26 cellular contexts compared by ENCODE assay signal in genomic region chr20:2815242-2815900, GRCh38. TPM values are rescaled to one million over a fixed set of nuclear protein-coding genes. Genes with fewer than 3 reads are reported as not detected.
DNase-seq lines count a peak whose midpoint lies in the region; ATAC-seq, FAIRE-seq and TF ChIP-seq lines count a peak whose summit lies in the region.
"Had no signal": no experiment of that assay in that cellular context is flagged by ENCODE, and none has a peak within 500 bp of the region (broad histone marks: within the 10 kb centered on the region; RNA-seq: fewer than 3 reads in every experiment).

No MANE protein-coding gene starts in this region.

- H3K4me3 ChIP-seq in A549 (no peak overlapping the region), astrocyte (ENCODE audit: insufficient read depth, low read depth, low read length) (no peak overlapping the region), transverse colon (no peak overlapping the region)
- H3K4me3 ChIP-seq: colonic mucosa, skin epidermis had no signal

- no peak overlapping the region for H2BK12ac ChIP-seq in H9 (ENCODE audit: insufficient read length, low read depth, low read length)

- H3K4ac ChIP-seq in H9 (ENCODE audit: low read depth, low read length): no peak overlapping the region

- H3K56ac ChIP-seq in H9 (ENCODE audit: insufficient read length, low read depth, low read length): no peak overlapping the region

- no peak overlapping the region for H3T11ph ChIP-seq in H9 (ENCODE audit: low read length)

- H3K23ac ChIP-seq in H9 (ENCODE audit: insufficient read length, low read depth, low read length): no peak overlapping the region

- no peak overlapping the region for H4K5ac ChIP-seq in H9 (ENCODE audit: insufficient read length, low read depth, low read length)

- no peak for TF ChIP-seq POLR2A in A549 (IDR thresholded peaks at IDR 0.05; ENCODE audit: low read length)
- no peak for TF ChIP-seq POLR2A in transverse colon (IDR thresholded peaks at IDR 0.05)

- H3K36me3 ChIP-seq in astrocyte (ENCODE audit: insufficient read depth, low read length) (no peaks in the 10 kb centered on the region), transverse colon (no peaks in the 10 kb centered on the region)
- H3K36me3 ChIP-seq: colonic mucosa had no signal

- no peaks in the 10 kb centered on the region for H4K20me1 ChIP-seq in H9 (ENCODE audit: control insufficient read depth, insufficient read depth, insufficient read length)
- no peaks in the 10 kb centered on the region for H4K20me1 ChIP-seq in astrocyte (ENCODE audit: insufficient read depth, low read length)

- H3K27me3 ChIP-seq in H9 (ENCODE audit: insufficient read depth, low read length) (no peaks in the 10 kb centered on the region; the same call in 1 of the 2 replicates), astrocyte (ENCODE audit: insufficient read depth, low read length) (peaks cover 5% of the 10 kb centered on the region), transverse colon (peaks cover 41% of the 10 kb centered on the region)

- TF ChIP-seq CTCF in A549 (IDR thresholded peaks at IDR 0.05) (no peak), H9 (conservative IDR thresholded peaks at IDR 0.05) (no peak), astrocyte (IDR thresholded peaks at IDR 0.05; ENCODE audit: insufficient read depth, low read depth, low read length) (no peak), nephron (IDR thresholded peaks at IDR 0.05; ENCODE audit: unreplicated experiment in 3 of 3) (no peak), transverse colon (IDR thresholded peaks at IDR 0.05) (no peak), glutamatergic neuron (IDR thresholded peaks at IDR 0.05; ENCODE audit: partially characterized antibody, unreplicated experiment) (no peak)

- no peak overlapping the region for H2AFZ ChIP-seq in H9 (ENCODE audit: low read length)
- H2AFZ ChIP-seq in astrocyte (ENCODE audit: low read depth, low read length): no peak overlapping the region

- no peak overlapping the region for H3K9ac ChIP-seq in H9 (ENCODE audit: extremely low read depth, insufficient read length, low read length)
- peak overlapping the region; percentile 50 for H3K9ac ChIP-seq in astrocyte (ENCODE audit: low read length)

- ATAC-seq in A549 (peak in 1 of 2 experiments; percentile 17; a peak in 3 of 6 replicates), GM18502 (IDR thresholded peaks at IDR 0.05; ENCODE audit: poor library complexity, unreplicated experiment) (no peak), sciatic nerve (no peak)

- H3K79me1 ChIP-seq in H9 (ENCODE audit: insufficient read depth, low read depth, low read length, poor library complexity, severe bottlenecking): no peaks in the 10 kb centered on the region

- H3K9me3 ChIP-seq in A549 (peaks cover 24% of the 10 kb centered on the region), H9 (ENCODE audit: control insufficient read depth, low read depth, low read length) (no peaks in the 10 kb centered on the region), astrocyte (ENCODE audit: insufficient read depth, low read depth, low read length) (peaks cover 7% of the 10 kb centered on the region), transverse colon (peaks cover 0 to 11% of the 10 kb centered on the region in 2 donors)
- H3K9me3 ChIP-seq: colonic mucosa had no signal

- TF ChIP-seq EP300 in A549 (IDR thresholded peaks at IDR 0.05): no peak
- no peak for TF ChIP-seq EP300 in transverse colon (IDR thresholded peaks at IDR 0.05; ENCODE audit: low read depth)

- H3K4me2 ChIP-seq in A549 (peak overlapping the region; percentile 66), H9 (ENCODE audit: insufficient read depth, insufficient read length, low read length) (no peak overlapping the region), astrocyte (ENCODE audit: low read length) (peak overlapping the region; percentile 70)

- no peak overlapping the region for H2BK15ac ChIP-seq in H9 (ENCODE audit: low read depth, low read length)

- H3K4me3 Mint-ChIP-seq in H9 (no peak overlapping the region), astrocyte (ENCODE audit: unreplicated experiment) (no peak overlapping the region), nephron (no peak overlapping the region), glutamatergic neuron (ENCODE audit: unreplicated experiment) (no peak overlapping the region)
- H3K4me3 Mint-ChIP-seq: naive B cell; stimulated activated naive CD8-positive, alpha-beta T cell treated with anti-CD3 and anti-CD28 coated beads, Interleukin-15, amount 100 ng/mL, for 72 hours; T-helper 1 cell treated with Interleukin-12 subunit alpha and Interleukin-12 subunit beta and Interleukin-4 antibody, amounts not matched to agents 30 μg/mL and 1 μg/mL, for 36 hours had no signal

- CTCF ChIA-PET in A549 (lab: Yijun Ruan, JAX): interaction anchor here (1.0 to 1.6 kb wide), 7 partner anchors 11 to 59 kb away, joined by 3 to 6 read pairs (median 3); no protein-coding TSS in a partner anchor

- H3K79me2 ChIP-seq in H9 (ENCODE audit: insufficient read depth, low read length): no peaks in the 10 kb centered on the region
- H3K79me2 ChIP-seq in astrocyte (ENCODE audit: insufficient read depth, low read length): no peaks in the 10 kb centered on the region

- no peak for FAIRE-seq in A549 (lab: Jason Lieb, UNC)
- FAIRE-seq in astrocyte (lab: Jason Lieb, UNC): no peak
- FAIRE-seq: endothelial cell of umbilical vein, urothelium cell line had no signal

- H3K27me3 Mint-ChIP-seq in H9 (ENCODE audit: low read depth): peaks cover 27% of the 10 kb centered on the region
- H3K27me3 Mint-ChIP-seq in astrocyte (ENCODE audit: low read depth, unreplicated experiment): peaks cover 36% of the 10 kb centered on the region
- peaks cover 19% of the 10 kb centered on the region for H3K27me3 Mint-ChIP-seq in nephron (ENCODE audit: low read depth)
- peaks cover 14% of the 10 kb centered on the region for H3K27me3 Mint-ChIP-seq in glutamatergic neuron (ENCODE audit: unreplicated experiment)

- no peak overlapping the region for H3K18ac ChIP-seq in H9 (ENCODE audit: insufficient read length, low read depth, low read length)

- H2BK5ac ChIP-seq in H9 (ENCODE audit: insufficient read length, low read length): no peak overlapping the region

- H3K23me2 ChIP-seq in H9 (ENCODE audit: insufficient read length, low read depth, low read length, poor library complexity, severe bottlenecking): peaks cover 2% of the 10 kb centered on the region

- no peaks in the 10 kb centered on the region; a peak in 1 of 7 replicates for H3K36me3 Mint-ChIP-seq in H9 (ENCODE audit: insufficient read depth in 1 of 3, low read depth in 3 of 3)
- H3K36me3 Mint-ChIP-seq in astrocyte (ENCODE audit: low read depth, unreplicated experiment): no peaks in the 10 kb centered on the region
- H3K36me3 Mint-ChIP-seq in nephron (ENCODE audit: low read depth): peaks cover 14% of the 10 kb centered on the region
- H3K36me3 Mint-ChIP-seq in glutamatergic neuron (ENCODE audit: unreplicated experiment): peaks cover 17% of the 10 kb centered on the region

- no peak overlapping the region for H4K91ac ChIP-seq in H9 (ENCODE audit: insufficient read length, low read depth, low read length)

- no peak overlapping the region for H2BK20ac ChIP-seq in H9 (ENCODE audit: low read depth, low read length, poor library complexity, severe bottlenecking)

- H3K14ac ChIP-seq in H9 (ENCODE audit: insufficient read depth, low read length): no peak overlapping the region

- no peak for DNase-seq in A549 (ENCODE audit: low read depth in 1 of 2, low spot score in 1 of 2)
- no peak for DNase-seq in H9
- DNase-seq in astrocyte (ENCODE audit: low read depth): no peak
- no peak for DNase-seq in transverse colon
- DNase-seq in sciatic nerve (ENCODE audit: low spot score): no peak
- no peak for DNase-seq in glutamatergic neuron
- DNase-seq: activated CD4-positive, alpha-beta T cell treated with anti-CD3 and anti-CD28 coated beads, Interleukin-2, amount 50 U/mL, for 48 hours; activated T-cell treated with anti-CD3 and anti-CD28 coated beads, Interleukin-2, amount 50 U/mL, for 48 hours; colonic mucosa; DMS79 treated with DMSO at 0.1 percent for 48 hours; hypothalamus; naive B cell; NCI-H510A treated with DMSO at 0.1 percent for 48 hours; SHP77; stimulated activated CD4-positive, alpha-beta T cell treated with anti-CD3 and anti-CD28 coated beads, Interleukin-4, amount 100 ng/mL, for 1 hour; stimulated activated naive CD8-positive, alpha-beta T cell treated with anti-CD3 and anti-CD28 coated beads, Interleukin-15, amount 100 ng/mL, for 72 hours had no signal

- peak overlapping the region in 2 of 3 experiments; percentile 8 to 50; a peak in 1 of 7 replicates for H3K27ac Mint-ChIP-seq in H9
- H3K27ac Mint-ChIP-seq in astrocyte (ENCODE audit: unreplicated experiment): peak overlapping the region; percentile 62
- peak overlapping the region; percentile 78 to 95 (median 84) for H3K27ac Mint-ChIP-seq in nephron
- no peak overlapping the region for H3K27ac Mint-ChIP-seq in glutamatergic neuron (ENCODE audit: unreplicated experiment)
- H3K27ac Mint-ChIP-seq: activated naive CD4-positive, alpha-beta T cell treated with anti-CD3 and anti-CD28 coated beads, Interleukin-2, amount 50 U/mL, for 72 hours; stimulated activated naive CD8-positive, alpha-beta T cell treated with anti-CD3 and anti-CD28 coated beads, Interleukin-15, amount 100 ng/mL, for 72 hours; T-helper 1 cell treated with Interleukin-12 subunit alpha and Interleukin-12 subunit beta and Interleukin-4 antibody, amounts not matched to agents 30 μg/mL and 1 μg/mL, for 36 hours had no signal

- H3K4me1 Mint-ChIP-seq in H9 (peaks cover 7% of the 10 kb centered on the region in 2 experiments), astrocyte (ENCODE audit: low read depth, unreplicated experiment) (peaks cover 21% of the 10 kb centered on the region), nephron (peaks cover 43% of the 10 kb centered on the region), glutamatergic neuron (ENCODE audit: low read depth, unreplicated experiment) (peaks cover 13% of the 10 kb centered on the region)

- H3K4me1 ChIP-seq in A549: peaks cover 20% of the 10 kb centered on the region
- no peaks in the 10 kb centered on the region for H3K4me1 ChIP-seq in H9 (ENCODE audit: insufficient read depth, low read length)
- H3K4me1 ChIP-seq in astrocyte (ENCODE audit: insufficient read depth, low read length): peaks cover 28% of the 10 kb centered on the region
- H3K4me1 ChIP-seq in transverse colon: no peaks in the 10 kb centered on the region
- H3K4me1 ChIP-seq: colonic mucosa had no signal

- intact Hi-C loops in transverse colon (cut with DNase I; ENCODE audit: low total_unique reads): no loop called here
- intact Hi-C loops in sciatic nerve (cut with DNase I): no loop called here

- no peak for TF ChIP-seq RAD21 in A549 (conservative IDR thresholded peaks at IDR 0.05 in 1 of 2, IDR thresholded peaks at IDR 0.05 in 1 of 2)

- H4K8ac ChIP-seq in H9 (replicated peaks; ENCODE audit: insufficient read length, low read depth, low read length): no peak overlapping the region

- in situ Hi-C loops in transverse colon (cut with MboI; ENCODE audit: low pct_ligation_motif_present in 1 of 4, low pct_unique_long_range_greater_than_20kb in 1 of 4, low sequenced_read_pairs in 3 of 4): no loop called here

- WGBS in A549 (ENCODE audit: missing lambda C conversion rate): 88% methylated on average over 8 of the region's 8 CpGs
- no CpG with 5 or more reads among the region's 8 CpGs for WGBS in H9 (ENCODE audit: extremely low coverage, insufficient read length, low lambda C conversion rate)
- WGBS in transverse colon (ENCODE audit: low coverage in 1 of 2), 2 donors: 94% methylated on average over 8 of the region's 8 CpGs; no CpG with 5 or more reads in 1 of the 2 donors

- no peak overlapping the region for H2AK5ac ChIP-seq in H9 (ENCODE audit: insufficient read length, low read length)

- H2BK120ac ChIP-seq in H9 (ENCODE audit: low read depth, low read length, poor library complexity, severe bottlenecking): no peak overlapping the region

- H3K27ac ChIP-seq in A549: peak overlapping the region; percentile 27 to 71; a peak in 5 of 6 replicates
- H3K27ac ChIP-seq in H9 (ENCODE audit: insufficient read length, low read depth, low read length): no peak overlapping the region
- peak overlapping the region; percentile 19 for H3K27ac ChIP-seq in astrocyte (ENCODE audit: low read depth, low read length)
- H3K27ac ChIP-seq in transverse colon: no peak overlapping the region
- H3K27ac ChIP-seq: colonic mucosa had no signal

- POLR2A ChIA-PET in A549 (lab: Yijun Ruan, JAX): interaction anchor here (0.5 kb wide), 1 partner anchor 15 kb away, joined by 3 read pairs; no protein-coding TSS in a partner anchor

- H3K9me3 Mint-ChIP-seq in H9 (peaks cover 8 to 11% of the 10 kb centered on the region in 2 experiments; a peak in 4 of 5 replicates), astrocyte (ENCODE audit: unreplicated experiment) (peaks cover 20% of the 10 kb centered on the region), nephron (peaks cover 31% of the 10 kb centered on the region), glutamatergic neuron (ENCODE audit: unreplicated experiment) (peaks cover 9% of the 10 kb centered on the region)

RNA-seq across cellular contexts. Expression of gene C20orf141, which starts 0.6 kb away (rescaled TPM):
- polyA plus RNA-seq in A549 (2011; rRNA removed) (0.16 and 0.24 TPM in 2 replicates), A549 (2017; fragmentation: RNase III; extraction: RNeasy Plus Mini Kit Qiagen cat#74134 plus additional on column Dnase treatment) (0.29 to 0.56 TPM (median 0.54 TPM) in 3 replicates)
- 0.23 TPM in 1 of 2 replicates, not detected in the other for polyA plus RNA-seq in A549 (2012; cell fraction: cytosol; rRNA removed)
- 0.21 and 0.58 TPM in 2 replicates for polyA plus RNA-seq in A549 (2012; cell fraction: nucleus; rRNA removed)
- polyA minus RNA-seq in A549 (2011; rRNA and poly(A)+ RNA removed): 0.54 and 1.5 TPM in 2 replicates
- total RNA-seq in H9 (2021) (not detected in 2 replicates), astrocyte (not detected in 2 replicates), transverse colon (not detected), sciatic nerve (not detected), glutamatergic neuron (ENCODE audit: unreplicated experiment) (not detected)
- total RNA-seq: activated naive CD4-positive, alpha-beta T cell treated with anti-CD3 and anti-CD28 coated beads, Interleukin-2, amount 50 U/mL, for 72 hours; colonic mucosa; endothelial cell of umbilical vein; kidney epithelial cell; lung microvascular endothelial cell; posterior vena cava had no signal
- polyA plus RNA-seq: endothelial cell of umbilical vein had no signal

RNA-seq across cellular contexts. Expression of gene TMEM239, which starts 0.8 kb away (rescaled TPM):
- polyA plus RNA-seq in A549 (2011; rRNA removed) (not detected in 2 replicates), A549 (2017; fragmentation: RNase III; extraction: RNeasy Plus Mini Kit Qiagen cat#74134 plus additional on column Dnase treatment) (not detected in 3 replicates)
- polyA plus RNA-seq in A549 (2012; cell fraction: cytosol; rRNA removed): 0.10 TPM in 1 of 2 replicates, not detected in the other
- polyA plus RNA-seq in A549 (2012; cell fraction: nucleus; rRNA removed): 0.19 and 1.1 TPM in 2 replicates
- not detected in 2 replicates for polyA minus RNA-seq in A549 (2011; rRNA and poly(A)+ RNA removed)
- total RNA-seq in H9 (2021) (not detected in 2 replicates), astrocyte (not detected in 2 replicates), transverse colon (not detected), sciatic nerve (not detected), glutamatergic neuron (ENCODE audit: unreplicated experiment) (not detected)
- total RNA-seq: activated naive CD4-positive, alpha-beta T cell treated with anti-CD3 and anti-CD28 coated beads, Interleukin-2, amount 50 U/mL, for 72 hours; colonic mucosa; endothelial cell of umbilical vein; kidney epithelial cell; lung microvascular endothelial cell; posterior vena cava had no signal
- polyA plus RNA-seq: endothelial cell of umbilical vein had no signal

RNA-seq across cellular contexts. Expression of gene CPXM1, which starts 14.9 kb away (rescaled TPM):
- polyA plus RNA-seq in A549 (2011; rRNA removed) (not detected in 2 replicates), A549 (2017; fragmentation: RNase III; extraction: RNeasy Plus Mini Kit Qiagen cat#74134 plus additional on column Dnase treatment) (not detected in 3 replicates)
- not detected in 2 replicates for polyA plus RNA-seq in A549 (2012; cell fraction: cytosol; rRNA removed)
- polyA plus RNA-seq in A549 (2012; cell fraction: nucleus; rRNA removed): 0.05 TPM in 1 of 2 replicates, not detected in the other
- not detected in 2 replicates for polyA minus RNA-seq in A549 (2011; rRNA and poly(A)+ RNA removed)
- total RNA-seq in H9 (2021) (69.0 and 70.0 TPM in 2 replicates), astrocyte (10.6 and 10.9 TPM in 2 replicates), transverse colon (1 to 10 TPM in 2 of 4 donors, under 1 TPM in 2; 0.80 to 2.6 (median 1.0) TPM), sciatic nerve (5.9 TPM), glutamatergic neuron (ENCODE audit: unreplicated experiment) (28.1 TPM)

RNA-seq across cellular contexts. Expression of gene PCED1A, which starts 25.1 kb away (rescaled TPM):
- 25.7 and 31.4 TPM in 2 replicates for polyA plus RNA-seq in A549 (2011; rRNA removed)
- 36.6 and 38.1 TPM in 2 replicates for polyA plus RNA-seq in A549 (2012; cell fraction: cytosol; rRNA removed)
- polyA plus RNA-seq in A549 (2012; cell fraction: nucleus; rRNA removed): 248 and 268 TPM in 2 replicates
- polyA plus RNA-seq in A549 (2017; fragmentation: RNase III; extraction: RNeasy Plus Mini Kit Qiagen cat#74134 plus additional on column Dnase treatment): 30.5 to 43.8 TPM (median 43.2 TPM) in 3 replicates
- polyA minus RNA-seq in A549 (2011; rRNA and poly(A)+ RNA removed): 13.2 and 17.7 TPM in 2 replicates
- total RNA-seq in H9 (2021): 27.2 and 30.8 TPM in 2 replicates
- total RNA-seq in astrocyte: 17.2 and 23.5 TPM in 2 replicates
- 10 to 100 TPM; 15.5 to 85.7 (median 36.6) TPM for total RNA-seq in transverse colon
- total RNA-seq in sciatic nerve: 40.4 TPM
- total RNA-seq in glutamatergic neuron (ENCODE audit: unreplicated experiment): 41.6 TPM

RNA-seq across cellular contexts. Expression of gene VPS16, which starts 25.2 kb away (rescaled TPM):
- 33.0 and 35.5 TPM in 2 replicates for polyA plus RNA-seq in A549 (2011; rRNA removed)
- 41.2 and 43.3 TPM in 2 replicates for polyA plus RNA-seq in A549 (2012; cell fraction: cytosol; rRNA removed)
- polyA plus RNA-seq in A549 (2012; cell fraction: nucleus; rRNA removed): 161 and 181 TPM in 2 replicates
- 34.3 to 38.2 TPM (median 37.5 TPM) in 3 replicates for polyA plus RNA-seq in A549 (2017; fragmentation: RNase III; extraction: RNeasy Plus Mini Kit Qiagen cat#74134 plus additional on column Dnase treatment)
- 47.5 and 50.4 TPM in 2 replicates for polyA minus RNA-seq in A549 (2011; rRNA and poly(A)+ RNA removed)
- 31.6 and 32.1 TPM in 2 replicates for total RNA-seq in H9 (2021)
- total RNA-seq in astrocyte: 24.9 and 25.1 TPM in 2 replicates
- 10 to 100 TPM; 29.2 to 42.2 (median 36.7) TPM for total RNA-seq in transverse colon
- total RNA-seq in sciatic nerve: 40.0 TPM
- 46.3 TPM for total RNA-seq in glutamatergic neuron (ENCODE audit: unreplicated experiment)

Comparison
In these comparisons a context has a peak if more than half of its experiments do, and no peak if none do; other contexts are left out.
1. H3K27ac ChIP-seq: peak in A549 (2 of 2) and astrocyte (single experiment); none in H9 (single experiment) and transverse colon (0 of 4).